ENCODE assay signal across 1 cellular context in the genomic region with DNA sequence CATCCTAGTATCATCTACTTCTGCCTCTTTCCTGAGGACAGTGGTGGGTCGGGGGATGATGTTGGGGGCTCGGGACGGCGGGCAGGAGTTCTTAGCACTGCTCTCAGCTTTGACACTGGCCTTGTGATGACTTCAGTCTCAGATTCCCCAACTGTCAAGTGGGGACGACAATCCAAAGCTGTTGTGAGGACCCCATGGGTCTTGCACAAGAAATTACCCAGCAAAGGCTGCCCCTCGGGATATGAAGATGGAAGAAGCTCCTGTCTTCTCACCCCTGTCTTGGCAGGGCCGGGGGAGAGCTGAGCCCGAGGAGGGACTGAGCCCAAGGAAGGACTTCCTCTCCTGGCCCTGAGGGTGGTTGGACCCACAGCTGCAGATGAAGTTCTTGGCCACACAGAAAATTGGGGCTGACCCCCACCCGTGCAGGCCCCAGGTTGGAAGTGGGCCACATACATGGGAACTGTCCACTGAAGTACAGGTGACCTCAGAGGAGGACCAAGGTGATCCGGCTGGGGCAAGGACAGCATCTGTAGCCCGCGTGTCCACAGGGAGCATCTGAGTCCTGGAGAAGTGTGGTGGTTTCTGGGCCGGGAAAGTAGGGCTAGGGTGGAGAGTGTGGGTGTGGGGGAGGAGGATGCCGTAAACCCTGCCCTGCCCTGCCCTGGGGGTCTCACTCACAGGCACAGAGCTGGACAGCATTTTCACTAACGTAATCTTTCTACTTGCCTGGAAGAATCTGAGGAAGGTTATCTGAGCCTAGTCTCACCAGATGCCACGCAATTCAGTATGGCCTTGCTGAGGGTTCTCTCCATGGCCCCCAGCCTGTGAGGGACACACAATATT.
TF ChIP-seq lines count a peak whose summit lies in the region.

No MANE protein-coding gene starts in this region.

TF ChIP-seq in H1, 55 proteins besides CTCF, POLR2A, EP300 and RAD21:
- TF ChIP-seq KDM4A (IDR thresholded peaks at IDR 0.05; ENCODE audit: low read depth, low read length, severe bottlenecking) (no peak), CREB1 (IDR thresholded peaks at IDR 0.05) (no peak), POLR2AphosphoS5 (IDR thresholded peaks at IDR 0.05; ENCODE audit: low read depth, low read length) (no peak), SIRT6 (IDR thresholded peaks at IDR 0.05; ENCODE audit: low read length) (no peak), RFX5 (IDR thresholded peaks at IDR 0.05; ENCODE audit: borderline replicate concordance, low read depth, low read length) (no peak), HDAC2 (IDR thresholded peaks at IDR 0.05; ENCODE audit: borderline replicate concordance in 1 of 2, low read depth in 2 of 2, low read length in 2 of 2) (no peak), SP1 (IDR thresholded peaks at IDR 0.05; ENCODE audit: low read depth, low read length) (no peak), TCF12 (IDR thresholded peaks at IDR 0.05; ENCODE audit: low read depth, low read length) (no peak), EZH2 (IDR thresholded peaks at IDR 0.05; ENCODE audit: low read depth, low read length, severe bottlenecking) (no peak), CBX8 (IDR thresholded peaks at IDR 0.05; ENCODE audit: borderline replicate concordance, low read depth, low read length) (no peak), RXRA (IDR thresholded peaks at IDR 0.05; ENCODE audit: insufficient read depth, low read depth, low read length) (no peak)
- TF ChIP-seq, protein P1, sequence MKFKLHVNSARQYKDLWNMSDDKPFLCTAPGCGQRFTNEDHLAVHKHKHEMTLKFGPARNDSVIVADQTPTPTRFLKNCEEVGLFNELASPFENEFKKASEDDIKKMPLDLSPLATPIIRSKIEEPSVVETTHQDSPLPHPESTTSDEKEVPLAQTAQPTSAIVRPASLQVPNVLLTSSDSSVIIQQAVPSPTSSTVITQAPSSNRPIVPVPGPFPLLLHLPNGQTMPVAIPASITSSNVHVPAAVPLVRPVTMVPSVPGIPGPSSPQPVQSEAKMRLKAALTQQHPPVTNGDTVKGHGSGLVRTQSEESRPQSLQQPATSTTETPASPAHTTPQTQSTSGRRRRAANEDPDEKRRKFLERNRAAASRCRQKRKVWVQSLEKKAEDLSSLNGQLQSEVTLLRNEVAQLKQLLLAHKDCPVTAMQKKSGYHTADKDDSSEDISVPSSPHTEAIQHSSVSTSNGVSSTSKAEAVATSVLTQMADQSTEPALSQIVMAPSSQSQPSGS (IDR thresholded peaks at IDR 0.05; ENCODE audit: low read length): no peak
